Comparison of ENCODE assay signal across 10 cellular contexts in genomic region chr14:95689441-95689840, GRCh38. TPM values are rescaled to one million over a fixed set of nuclear protein-coding genes. Genes with fewer than 3 reads are reported as not detected.
"Had no signal": no experiment of that assay in that cellular context is flagged by ENCODE, and none has a peak within 500 bp of the region (broad histone marks: within the 10 kb centered on the region; RNA-seq: fewer than 3 reads in every experiment).

No MANE protein-coding gene starts in this region.

- H3K27ac Mint-ChIP-seq: HFFc6, IgD-negative memory B cell had no signal

- ATAC-seq: HCT116, HepG2 had no signal

- H3K4me3 Mint-ChIP-seq: HFFc6, IgD-negative memory B cell had no signal

- H3K36me3 ChIP-seq: HAP-1 had no signal

- H3K27ac ChIP-seq: HL-60 had no signal

- DNase-seq: GOT3, H7, HFFc6 had no signal

- H3K4me1 ChIP-seq: HAP-1 had no signal

- H3K9me3 ChIP-seq: HAP-1 had no signal

- H3K36me3 Mint-ChIP-seq: IgD-negative memory B cell had no signal

- H3K9me3 Mint-ChIP-seq: IgD-negative memory B cell had no signal

- H3K4me3 ChIP-seq: HAP-1 had no signal

RNA-seq across cellular contexts. Expression of gene TCL1B, which starts 3.2 kb away (rescaled TPM):
- total RNA-seq: H4, HepG2, HFFc6, HT1080 had no signal
- polyA plus RNA-seq: HepG2, IgD-negative memory B cell had no signal

RNA-seq across cellular contexts. Expression of gene TCL1A, which starts 24.5 kb away (rescaled TPM):
- total RNA-seq: H4, H7, HepG2, HFFc6 had no signal
- polyA plus RNA-seq: HepG2 had no signal
